In the genomic region with DNA sequence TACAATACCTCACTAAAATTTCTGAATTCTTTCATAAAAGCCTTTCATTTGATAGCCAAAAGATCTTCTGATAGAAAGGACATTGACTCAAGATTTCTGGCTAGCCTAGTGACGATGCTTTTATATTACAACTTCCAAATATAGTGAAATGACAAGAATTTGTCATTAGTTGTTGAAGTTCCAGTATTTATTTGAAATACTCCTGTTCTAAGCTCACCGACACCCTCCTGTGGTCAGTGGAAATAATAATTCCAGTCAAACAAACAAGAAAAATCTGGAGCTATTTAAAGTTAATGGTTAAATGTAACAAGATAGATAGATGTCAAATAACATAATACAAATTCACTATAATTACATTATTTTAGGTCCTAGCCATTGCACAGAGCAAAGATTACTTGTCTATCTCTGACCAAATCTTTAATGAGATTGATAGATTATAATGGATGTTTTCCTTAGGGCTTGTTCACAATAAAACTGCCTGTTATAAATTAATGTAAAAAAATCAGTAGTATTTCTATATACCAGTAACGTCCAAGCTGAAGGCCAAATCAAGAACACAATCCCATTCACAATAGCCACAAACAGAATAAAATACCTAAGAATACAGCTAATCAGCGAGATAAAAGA, we compare ENCODE assay signal across 9 cellular contexts.
DNase-seq lines count a peak whose midpoint lies in the region; ATAC-seq and TF ChIP-seq lines count a peak whose summit lies in the region.
"Had no signal": no experiment of that assay in that cellular context is flagged by ENCODE, and none has a peak within 500 bp of the region (broad histone marks: within the 10 kb centered on the region; RNA-seq: fewer than 3 reads in every experiment).

No MANE protein-coding gene starts in this region.

- H3K4me3 ChIP-seq in cardiac muscle cell, result no peak overlapping the region
- no peak overlapping the region for H3K4me3 ChIP-seq in right cardiac atrium (ENCODE audit: low read length)
- H3K4me3 ChIP-seq in adipocyte (ENCODE audit: low read length), result no peak overlapping the region

- peak; percentile 14 to 76 for DNase-seq in cardiac muscle cell (ENCODE audit: low read depth in 1 of 2, low spot score in 1 of 2)
- DNase-seq in right cardiac atrium, result no peak
- peak; percentile 14 for DNase-seq in NCI-H146 (lab: John Stamatoyannopoulos, UW)
- peak; percentile 82 for DNase-seq in adipocyte (ENCODE audit: low read depth)
- no peak for DNase-seq in left ventricle myocardium superior
- peak; percentile 8 to 47 for DNase-seq in stimulated activated CD4-positive, alpha-beta T cell treated with anti-CD3 and anti-CD28 coated beads, Interleukin-2, amount 100 ng/mL, for 24 hours
- DNase-seq in activated CD8-positive, alpha-beta memory T cell treated with anti-CD3 and anti-CD28 coated beads, Interleukin-2, amount 50 U/mL, for 48 hours, result no peak
- no peak for DNase-seq in 8988T

- TF ChIP-seq CTCF in cardiac muscle cell (IDR thresholded peaks at IDR 0.05; ENCODE audit: low read depth, low read length), result peak; percentile 54

- intact Hi-C loops in right cardiac atrium (cut with DNase I), result loop anchor here in 2 of 4 donors (5.0 to 10.0 kb wide), 2 partner anchors 241 to 298 kb away; no protein-coding TSS in a partner anchor
- intact Hi-C loops in left ventricle myocardium superior (cut with micrococcal nuclease), result loop anchor here (5.0 to 10.0 kb wide), 2 partner anchors 196 to 298 kb away; partner anchors contain the start of gene RGCC

- H3K9ac ChIP-seq in adipocyte (ENCODE audit: low read length), result peak overlapping the region; percentile 41

- H3K4me1 ChIP-seq in cardiac muscle cell (ENCODE audit: low read depth), result no peaks in the 10 kb centered on the region
- peaks cover 3% of the 10 kb centered on the region for H3K4me1 ChIP-seq in right cardiac atrium (ENCODE audit: control insufficient read depth, insufficient read depth, low read length)
- H3K4me1 ChIP-seq in adipocyte (ENCODE audit: control insufficient read depth, insufficient read depth, low read length), result peaks cover 21% of the 10 kb centered on the region

- H3K9me3 ChIP-seq in cardiac muscle cell (ENCODE audit: low read depth) (no peaks in the 10 kb centered on the region), right cardiac atrium (ENCODE audit: control insufficient read depth, low read length) (no peaks in the 10 kb centered on the region), adipocyte (ENCODE audit: control insufficient read depth, low read length) (no peaks in the 10 kb centered on the region)

- ATAC-seq in right cardiac atrium (no peak), left ventricle myocardium superior (peak; percentile 34)
- ATAC-seq: stimulated activated naive CD8-positive, alpha-beta T cell treated with anti-CD3 and anti-CD28 coated beads, Interleukin-15, amount 100 ng/mL, for 72 hours had no signal

- 40% methylated on average over 4 of the region's 4 CpGs for WGBS in right cardiac atrium

- H3K27ac ChIP-seq in cardiac muscle cell (no peak overlapping the region), right cardiac atrium (ENCODE audit: low read length) (no peak overlapping the region)

- H3K27me3 ChIP-seq in cardiac muscle cell (no peaks in the 10 kb centered on the region), right cardiac atrium (ENCODE audit: control insufficient read depth, insufficient read depth) (no peaks in the 10 kb centered on the region), adipocyte (replicated peaks; ENCODE audit: control insufficient read depth, insufficient read depth, low read length) (no peaks in the 10 kb centered on the region)

- H3K36me3 ChIP-seq in cardiac muscle cell (no peaks in the 10 kb centered on the region), adipocyte (ENCODE audit: control insufficient read depth, insufficient read depth, low read length, severe bottlenecking) (no peaks in the 10 kb centered on the region)

Comparison
In these comparisons a context has a peak if more than half of its experiments do, and no peak if none do; other contexts are left out.
1. DNase-seq: peak in cardiac muscle cell (2 of 2), NCI-H146 (single experiment), adipocyte (single experiment) and stimulated activated CD4-positive, alpha-beta T cell treated with anti-CD3 and anti-CD28 coated beads, Interleukin-2, amount 100 ng/mL, for 24 hours (2 of 2); none in right cardiac atrium (0 of 3), left ventricle myocardium superior (single experiment), activated CD8-positive, alpha-beta memory T cell treated with anti-CD3 and anti-CD28 coated beads, Interleukin-2, amount 50 U/mL, for 48 hours (single experiment) and 8988T (single experiment).